14 cellular contexts compared by ENCODE assay signal in genomic region chr18:23302852-23303527, GRCh38.
DNase-seq lines count a peak whose midpoint lies in the region; ATAC-seq, FAIRE-seq and TF ChIP-seq lines count a peak whose summit lies in the region.
"Had no signal": no experiment of that assay in that cellular context is flagged by ENCODE, and none has a peak within 500 bp of the region (broad histone marks: within the 10 kb centered on the region; RNA-seq: fewer than 3 reads in every experiment).

No MANE protein-coding gene starts in this region.

- H3K36me3 ChIP-seq in Panc1 (ENCODE audit: control insufficient read depth, insufficient read depth, low read length): no peaks in the 10 kb centered on the region
- H3K36me3 ChIP-seq in endothelial cell of umbilical vein (ENCODE audit: control insufficient read depth in 2 of 2, extremely low read depth in 1 of 2, insufficient read depth in 2 of 2, low read length in 2 of 2): no peaks in the 10 kb centered on the region
- H3K36me3 ChIP-seq in mesendoderm (ENCODE audit: control insufficient read depth, insufficient read depth, low read length): no peaks in the 10 kb centered on the region
- H3K36me3 ChIP-seq: stomach had no signal

- CTCF ChIA-PET in Panc1 (lab: Charles Lee) (no interaction called here), endothelial cell of umbilical vein (lab: Charles Lee) (interaction anchor here (0.8 to 2.6 kb wide), 6 partner anchors 18 to 109 kb away, joined by 3 to 8 read pairs (median 4); no protein-coding TSS in a partner anchor)

- H3K18ac ChIP-seq in mesendoderm (ENCODE audit: low read length): peak overlapping the region; percentile 29

- H3K9me3 ChIP-seq in Panc1 (ENCODE audit: control insufficient read depth, insufficient read depth, low read depth, low read length) (no peaks in the 10 kb centered on the region), endothelial cell of umbilical vein (replicated peaks; ENCODE audit: control insufficient read depth, insufficient read depth, low read length) (no peaks in the 10 kb centered on the region)
- H3K9me3 ChIP-seq: stomach had no signal

- H3K9me1 ChIP-seq in endothelial cell of umbilical vein (replicated peaks; ENCODE audit: control insufficient read depth, extremely low read depth, insufficient read depth, low read length): no peaks in the 10 kb centered on the region

- no peaks in the 10 kb centered on the region for H3K79me1 ChIP-seq in mesendoderm (ENCODE audit: low read length)

- no CpG with 5 or more reads among the region's 8 CpGs for WGBS in mesendoderm (ENCODE audit: extremely low coverage, insufficient coverage, low lambda C conversion rate)

- dilution Hi-C loops in endothelial cell of umbilical vein (cut with MboI; ENCODE audit: extremely low pct_ligation_motif_present, low sequenced_read_pairs): no loop called here

- no TSS peak for BruUV-seq in Panc1 (replicated peaks; lab: Mats Ljungman, UMichigan)
- BruUV-seq in endothelial cell of umbilical vein (replicated peaks; lab: Mats Ljungman, UMichigan): no TSS peak

- H4K8ac ChIP-seq in mesendoderm (ENCODE audit: low read depth, low read length): no peak overlapping the region

- peak overlapping the region; percentile 41 for H2AFZ ChIP-seq in endothelial cell of umbilical vein (ENCODE audit: low read depth, low read length)

- no peaks in the 10 kb centered on the region for H3K9me3 Mint-ChIP-seq in activated T-cell treated with anti-CD3 and anti-CD28 coated beads, Interleukin-2, amount 50 U/mL, for 4 hours
- H3K9me3 Mint-ChIP-seq: CD4-positive, CD25-positive, alpha-beta regulatory T cell had no signal

- H2AK5ac ChIP-seq in mesendoderm (ENCODE audit: low read length): no peak overlapping the region

- FAIRE-seq in endothelial cell of umbilical vein (lab: Jason Lieb, UNC): peak; percentile 98
- FAIRE-seq: endometrium had no signal

- no peaks in the 10 kb centered on the region for H3K36me3 Mint-ChIP-seq in activated T-cell treated with anti-CD3 and anti-CD28 coated beads, Interleukin-2, amount 50 U/mL, for 4 hours (ENCODE audit: insufficient read depth)
- H3K36me3 Mint-ChIP-seq: CD4-positive, CD25-positive, alpha-beta regulatory T cell had no signal

- in situ Hi-C loops in Panc1 (cut with HindIII; ENCODE audit: low pct_unique_long_range_greater_than_20kb, low sequenced_read_pairs): no loop called here

- H3K23ac ChIP-seq in mesendoderm (ENCODE audit: low read length): no peak overlapping the region

- intact Hi-C loops in Panc1 (cut with micrococcal nuclease; ENCODE audit: unreplicated experiment) (no loop called here), endothelial cell of umbilical vein (cut with micrococcal nuclease) (loop anchor here (1.0 kb wide), 8 partner anchors 9 to 98 kb away; no protein-coding TSS in a partner anchor)

- POLR2A ChIA-PET in Panc1 (lab: Charles Lee): no interaction called here
- POLR2A ChIA-PET in endothelial cell of umbilical vein (lab: Charles Lee): interaction anchor here (0.6 to 1.3 kb wide), 6 partner anchors 9 to 836 kb away, joined by 3 to 7 read pairs (median 4); partner anchors contain the start of gene CABYR

- ATAC-seq in Panc1 (no peak), GM21723 (IDR thresholded peaks at IDR 0.05; ENCODE audit: unreplicated experiment) (no peak)
- ATAC-seq in activated T-cell treated with anti-CD3 and anti-CD28 coated beads, Interleukin-2, amount 50 U/mL, for 4 hours: no peak

- peaks cover 12% of the 10 kb centered on the region for H3K4me1 ChIP-seq in Panc1 (ENCODE audit: control insufficient read depth, insufficient read depth, low read length)
- peaks cover 44% of the 10 kb centered on the region for H3K4me1 ChIP-seq in endothelial cell of umbilical vein (ENCODE audit: control insufficient read depth, extremely low read depth, insufficient read depth, low read length)
- no peaks in the 10 kb centered on the region for H3K4me1 ChIP-seq in mesendoderm (ENCODE audit: control insufficient read depth, low read depth, low read length)

- peak; percentile 75 for TF ChIP-seq POLR2A in endothelial cell of umbilical vein (IDR thresholded peaks at IDR 0.05; ENCODE audit: low read depth, low read length)

- H2BK15ac ChIP-seq in mesendoderm (replicated peaks; ENCODE audit: low read depth): no peak overlapping the region

- no peak overlapping the region for H2BK5ac ChIP-seq in mesendoderm (ENCODE audit: low read length)

- peak overlapping the region; percentile 72 for H3K4ac ChIP-seq in mesendoderm (ENCODE audit: low read depth, low read length)

- peak; percentile 49 for DNase-seq in AG09319 (ENCODE audit: extremely low read depth, low read depth)
- no peak for DNase-seq in Panc1 (ENCODE audit: low read depth, low spot score)
- DNase-seq in endothelial cell of umbilical vein (ENCODE audit: low read depth, low spot score): peak; percentile 98
- DNase-seq in mesendoderm: no peak
- no peak for DNase-seq in NCI-H748 (lab: John Stamatoyannopoulos, UW; ENCODE audit: unreplicated experiment)
- no peak for DNase-seq in SK-N-DZ (ENCODE audit: low spot score)
- DNase-seq in activated T-cell treated with anti-CD3 and anti-CD28 coated beads, Interleukin-2, amount 50 U/mL, for 4 hours: no peak
- DNase-seq: activated CD4-positive, alpha-beta T cell treated with anti-CD3 and anti-CD28 coated beads for 4 hours; activated naive CD4-positive, alpha-beta T cell treated with anti-CD3 and anti-CD28 coated beads, Interleukin-2, amount 50 U/mL, for 16 hours; CD4-positive, CD25-positive, alpha-beta regulatory T cell; NCI-H1694 treated with DMSO at 0.1 percent for 48 hours; stomach had no signal

- H3K79me2 ChIP-seq in endothelial cell of umbilical vein (ENCODE audit: control insufficient read depth, insufficient read depth, low read length): no peaks in the 10 kb centered on the region
- H3K79me2 ChIP-seq in mesendoderm (ENCODE audit: control insufficient read depth, insufficient read depth, low read length): no peaks in the 10 kb centered on the region

- no peaks in the 10 kb centered on the region for H3K27me3 Mint-ChIP-seq in activated T-cell treated with anti-CD3 and anti-CD28 coated beads, Interleukin-2, amount 50 U/mL, for 4 hours (ENCODE audit: low read depth)
- H3K27me3 Mint-ChIP-seq: CD4-positive, CD25-positive, alpha-beta regulatory T cell had no signal

- H3K4me3 ChIP-seq in Panc1 (ENCODE audit: low read depth in 2 of 2, low read length in 2 of 2) (no peak overlapping the region), endothelial cell of umbilical vein (replicated peaks in 1 of 3; ENCODE audit: insufficient read depth in 1 of 3, low read depth in 1 of 3, low read length in 3 of 3) (no peak overlapping the region), mesendoderm (ENCODE audit: low read length) (no peak overlapping the region)
- H3K4me3 ChIP-seq: stomach had no signal

- no peak overlapping the region for H4K5ac ChIP-seq in mesendoderm (ENCODE audit: low read length)

- H3K4me3 Mint-ChIP-seq in activated T-cell treated with anti-CD3 and anti-CD28 coated beads, Interleukin-2, amount 50 U/mL, for 4 hours: no peak overlapping the region
- H3K4me3 Mint-ChIP-seq: CD4-positive, CD25-positive, alpha-beta regulatory T cell had no signal

- H2BK120ac ChIP-seq in mesendoderm (ENCODE audit: low read depth, low read length): no peak overlapping the region

- H3K9ac ChIP-seq in endothelial cell of umbilical vein (replicated peaks; ENCODE audit: extremely low read depth, insufficient read depth, low read length): peak overlapping the region; percentile 40
- no peak overlapping the region for H3K9ac ChIP-seq in mesendoderm (ENCODE audit: low read length)

- H3K56ac ChIP-seq in mesendoderm (ENCODE audit: low read length): no peak overlapping the region

- H4K20me1 ChIP-seq in endothelial cell of umbilical vein (replicated peaks; ENCODE audit: control insufficient read depth, extremely low read depth, insufficient read depth, low read length): no peaks in the 10 kb centered on the region

- TF ChIP-seq CTCF in AG09319 (IDR thresholded peaks at IDR 0.05; ENCODE audit: low read depth, low read length) (no peak), Panc1 (IDR thresholded peaks at IDR 0.05) (no peak), endothelial cell of umbilical vein (IDR thresholded peaks at IDR 0.05; ENCODE audit: extremely low read depth in 1 of 2, insufficient read depth in 1 of 2, low read depth in 1 of 2, low read length in 2 of 2) (no peak)

- H3K4me2 ChIP-seq in endothelial cell of umbilical vein (ENCODE audit: insufficient read depth, low read length) (peak overlapping the region; percentile 18), mesendoderm (ENCODE audit: low read length) (no peak overlapping the region)

- H3K27ac ChIP-seq in Panc1 (ENCODE audit: low read length) (peak overlapping the region; percentile 52; the same call in 1 of the 2 replicates), endothelial cell of umbilical vein (ENCODE audit: insufficient read depth, low read depth, low read length) (peak overlapping the region; percentile 88), mesendoderm (ENCODE audit: low read depth, low read length) (no peak overlapping the region)

- H3K27me3 ChIP-seq in Panc1 (ENCODE audit: control insufficient read depth, insufficient read depth, low read length) (no peaks in the 10 kb centered on the region), endothelial cell of umbilical vein (ENCODE audit: control insufficient read depth in 2 of 2, insufficient read depth in 2 of 2, low read length in 2 of 2) (no peaks in the 10 kb centered on the region), mesendoderm (ENCODE audit: insufficient read depth, low read length, poor library complexity) (no peaks in the 10 kb centered on the region)
- H3K27me3 ChIP-seq: stomach had no signal

- H3K4me1 Mint-ChIP-seq in activated T-cell treated with anti-CD3 and anti-CD28 coated beads, Interleukin-2, amount 50 U/mL, for 4 hours (ENCODE audit: low read depth): peaks cover 12% of the 10 kb centered on the region

TF ChIP-seq in endothelial cell of umbilical vein, 7 proteins besides CTCF, POLR2A, EP300 and RAD21:
- TF ChIP-seq EZH2 (IDR thresholded peaks at IDR 0.05; ENCODE audit: borderline replicate concordance, low read depth, low read length, severe bottlenecking) (no peak), GATA2 (IDR thresholded peaks at IDR 0.05; ENCODE audit: insufficient read depth, insufficient read length, low read depth, low read length) (no peak), POLR2AphosphoS5 (IDR thresholded peaks at IDR 0.05; ENCODE audit: insufficient read depth, low read depth, low read length) (peak; percentile 75), JUN (IDR thresholded peaks at IDR 0.05; ENCODE audit: borderline replicate concordance, insufficient read depth, insufficient read length, low read depth) (peak; percentile 66), FOS (IDR thresholded peaks at IDR 0.05; ENCODE audit: borderline replicate concordance, insufficient read depth, low read length) (peak; percentile 60), MAX (IDR thresholded peaks at IDR 0.05; ENCODE audit: insufficient read depth, insufficient read length) (no peak)
TF ChIP-seq in endothelial cell of umbilical vein: peak in this region for 3.

Comparison
In these comparisons a context has a peak if more than half of its experiments do, and no peak if none do; other contexts are left out.
1. DNase-seq: peak in AG09319 (single experiment) and endothelial cell of umbilical vein (single experiment); none in Panc1 (single experiment), mesendoderm (single experiment), NCI-H748 (single experiment), SK-N-DZ (single experiment) and activated T-cell treated with anti-CD3 and anti-CD28 coated beads, Interleukin-2, amount 50 U/mL, for 4 hours (single experiment).